Comparison of ENCODE assay signal across 8 cellular contexts in the genomic region with DNA sequence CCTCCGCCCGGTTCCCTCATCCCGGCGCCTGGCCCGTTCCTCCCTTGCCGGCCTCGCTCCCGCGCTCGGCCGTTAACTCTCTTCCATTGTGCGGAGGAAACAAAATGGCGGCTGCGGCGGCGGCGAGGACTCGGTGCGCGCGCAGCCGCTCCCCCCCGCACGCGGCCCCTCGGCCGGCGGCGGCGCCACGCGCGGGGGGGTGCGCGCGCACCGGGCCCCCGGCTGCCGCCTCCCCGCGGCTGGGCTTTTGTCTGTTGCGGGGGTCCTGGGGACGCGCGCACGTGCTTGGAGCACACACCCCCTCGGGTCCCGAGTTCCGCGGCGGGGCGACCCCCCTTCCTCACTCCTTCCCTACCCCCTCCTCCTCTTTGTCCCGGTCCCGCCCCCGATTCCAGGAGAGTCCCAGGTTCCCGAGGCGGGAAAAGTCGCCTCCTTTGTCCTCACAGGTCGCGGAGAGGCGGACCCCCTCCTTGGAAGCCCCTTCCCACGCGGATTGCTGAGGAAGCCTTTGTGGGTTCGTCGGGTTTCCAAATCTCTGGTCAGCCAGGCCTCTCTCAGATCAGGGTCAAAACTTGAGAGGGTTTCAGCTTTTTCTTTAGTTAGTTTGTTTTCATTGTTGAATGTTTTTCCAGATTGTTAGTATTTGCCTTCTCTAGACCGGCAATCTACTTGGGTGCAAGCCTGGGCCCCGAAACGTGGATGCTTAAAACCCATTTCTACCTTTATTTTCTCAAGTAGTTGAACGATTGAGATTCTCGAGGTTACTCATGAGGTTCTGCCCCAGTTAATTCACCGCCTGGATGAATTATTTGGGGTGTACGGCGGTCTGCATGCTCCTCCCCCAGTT. TPM values are rescaled to one million over a fixed set of nuclear protein-coding genes. Genes with fewer than 3 reads are reported as not detected.
A peak's percentile ranks its signal among the peaks of the same experiment; 100 is the strongest.
DNase-seq lines count a peak whose midpoint lies in the region; ATAC-seq and TF ChIP-seq lines count a peak whose summit lies in the region.

No MANE protein-coding gene starts in this region.

- no peak for TF ChIP-seq CTCF in GM12864 (IDR thresholded peaks at IDR 0.05; ENCODE audit: low read depth, low read length, missing control alignments)
- no peak for TF ChIP-seq CTCF in activated CD8-positive, alpha-beta T cell treated with anti-CD3 and anti-CD28 coated beads for 36 hours (IDR thresholded peaks at IDR 0.05)
- no peak for TF ChIP-seq CTCF in endothelial cell (IDR thresholded peaks at IDR 0.05; ENCODE audit: unreplicated experiment)

- H3K4me3 ChIP-seq in GM12864 (ENCODE audit: low read depth, low read length) (peak overlapping the region; percentile 94), mononuclear cell (ENCODE audit: low read length) (peak overlapping the region; percentile 88)

- POLR2A ChIA-PET in activated CD8-positive, alpha-beta T cell treated with anti-CD3 and anti-CD28 coated beads for 36 hours (lab: Charles Lee) = interaction anchor here (0.6 to 5.2 kb wide), 11 partner anchors 8 to 368 kb away, joined by 3 to 36 read pairs (median 4); a partner anchor contains a TSS

- peak; percentile 25 for ATAC-seq in HG02763 (IDR thresholded peaks at IDR 0.05; ENCODE audit: unreplicated experiment)
- peak; percentile 25 for ATAC-seq in activated CD8-positive, alpha-beta T cell treated with anti-CD3 and anti-CD28 coated beads for 36 hours
- peak; percentile 43 for ATAC-seq in stimulated activated effector memory CD8-positive, alpha-beta T cell treated with anti-CD3 and anti-CD28 coated beads, Interleukin-12 subunit alpha, Interleukin-12 subunit beta, amount 100 ng/mL, for 72 hours
- no peak for ATAC-seq in HG03378 (IDR thresholded peaks at IDR 0.05; ENCODE audit: unreplicated experiment)

- peak overlapping the region; percentile 98 for H3K27ac Mint-ChIP-seq in activated CD8-positive, alpha-beta T cell treated with anti-CD3 and anti-CD28 coated beads for 36 hours
- peak overlapping the region; percentile 89 for H3K27ac Mint-ChIP-seq in endothelial cell (ENCODE audit: unreplicated experiment)
- H3K27ac Mint-ChIP-seq in stimulated activated effector memory CD8-positive, alpha-beta T cell treated with anti-CD3 and anti-CD28 coated beads, Interleukin-12 subunit alpha, Interleukin-12 subunit beta, amount 100 ng/mL, for 72 hours = peak overlapping the region; percentile 98

- DNase-seq in GM12864 (ENCODE audit: low read depth) = no peak
- DNase-seq in NCI-H2171 (lab: John Stamatoyannopoulos, UW) = peak; percentile 90
- DNase-seq in activated CD8-positive, alpha-beta T cell treated with anti-CD3 and anti-CD28 coated beads for 36 hours = peak; percentile 69
- peak; percentile 55 for DNase-seq in endothelial cell (ENCODE audit: low spot score)
- DNase-seq in stimulated activated effector memory CD8-positive, alpha-beta T cell treated with anti-CD3 and anti-CD28 coated beads, Interleukin-12 subunit alpha, Interleukin-12 subunit beta, amount 100 ng/mL, for 72 hours (ENCODE audit: low spot score in 2 of 2) = peak; percentile 57 to 72

- H3K9me3 Mint-ChIP-seq in activated CD8-positive, alpha-beta T cell treated with anti-CD3 and anti-CD28 coated beads for 36 hours = no peaks in the 10 kb centered on the region
- no peaks in the 10 kb centered on the region for H3K9me3 Mint-ChIP-seq in endothelial cell (ENCODE audit: unreplicated experiment)
- H3K9me3 Mint-ChIP-seq in stimulated activated effector memory CD8-positive, alpha-beta T cell treated with anti-CD3 and anti-CD28 coated beads, Interleukin-12 subunit alpha, Interleukin-12 subunit beta, amount 100 ng/mL, for 72 hours = no peaks in the 10 kb centered on the region

- H3K9me3 ChIP-seq in mononuclear cell (ENCODE audit: low read depth, low read length) = no peaks in the 10 kb centered on the region

- H3K4me1 Mint-ChIP-seq in activated CD8-positive, alpha-beta T cell treated with anti-CD3 and anti-CD28 coated beads for 36 hours (ENCODE audit: low read depth) = peaks cover 34% of the 10 kb centered on the region
- peaks cover 24% of the 10 kb centered on the region for H3K4me1 Mint-ChIP-seq in endothelial cell (ENCODE audit: unreplicated experiment)
- peaks cover 36% of the 10 kb centered on the region for H3K4me1 Mint-ChIP-seq in stimulated activated effector memory CD8-positive, alpha-beta T cell treated with anti-CD3 and anti-CD28 coated beads, Interleukin-12 subunit alpha, Interleukin-12 subunit beta, amount 100 ng/mL, for 72 hours

- CTCF ChIA-PET in activated CD8-positive, alpha-beta T cell treated with anti-CD3 and anti-CD28 coated beads for 36 hours (lab: Charles Lee) = interaction anchor here (1.6 to 1.7 kb wide), 3 partner anchors 11 to 73 kb away, joined by 4 to 12 read pairs (median 9); no protein-coding TSS in a partner anchor

- peaks cover 1% of the 10 kb centered on the region for H3K27me3 Mint-ChIP-seq in activated CD8-positive, alpha-beta T cell treated with anti-CD3 and anti-CD28 coated beads for 36 hours
- peaks cover 15% of the 10 kb centered on the region for H3K27me3 Mint-ChIP-seq in endothelial cell (ENCODE audit: unreplicated experiment)

- peak overlapping the region; percentile 87 for H3K4me3 Mint-ChIP-seq in activated CD8-positive, alpha-beta T cell treated with anti-CD3 and anti-CD28 coated beads for 36 hours
- peak overlapping the region; percentile 98 for H3K4me3 Mint-ChIP-seq in endothelial cell (ENCODE audit: unreplicated experiment)
- H3K4me3 Mint-ChIP-seq in stimulated activated effector memory CD8-positive, alpha-beta T cell treated with anti-CD3 and anti-CD28 coated beads, Interleukin-12 subunit alpha, Interleukin-12 subunit beta, amount 100 ng/mL, for 72 hours = peak overlapping the region; percentile 90

- H3K36me3 Mint-ChIP-seq in activated CD8-positive, alpha-beta T cell treated with anti-CD3 and anti-CD28 coated beads for 36 hours (ENCODE audit: low read depth) = peaks cover 52% of the 10 kb centered on the region
- peaks cover 5% of the 10 kb centered on the region for H3K36me3 Mint-ChIP-seq in endothelial cell (ENCODE audit: low read depth, unreplicated experiment)
- H3K36me3 Mint-ChIP-seq in stimulated activated effector memory CD8-positive, alpha-beta T cell treated with anti-CD3 and anti-CD28 coated beads, Interleukin-12 subunit alpha, Interleukin-12 subunit beta, amount 100 ng/mL, for 72 hours = peaks cover 78% of the 10 kb centered on the region

- H3K27me3 ChIP-seq in mononuclear cell (ENCODE audit: insufficient read depth, low read length) = no peaks in the 10 kb centered on the region

- intact Hi-C loops in activated CD8-positive, alpha-beta T cell treated with anti-CD3 and anti-CD28 coated beads for 36 hours (cut with micrococcal nuclease) = loop anchor here (5.0 kb wide), 1 partner anchor 42 kb away; no protein-coding TSS in a partner anchor

- peaks cover 59% of the 10 kb centered on the region for H3K4me1 ChIP-seq in mononuclear cell (ENCODE audit: insufficient read depth, low read length)

RNA-seq across cellular contexts. Expression of a gene that starts 0.7 kb away (rescaled TPM):
- total RNA-seq in activated CD8-positive, alpha-beta T cell treated with anti-CD3 and anti-CD28 coated beads for 36 hours = 100 to 1,000 TPM; 435 to 450 TPM
- total RNA-seq in endothelial cell (ENCODE audit: unreplicated experiment) (330 TPM), mononuclear cell (212 TPM)

RNA-seq across cellular contexts. Expression of a gene that starts 29.5 kb away (rescaled TPM):
- total RNA-seq in activated CD8-positive, alpha-beta T cell treated with anti-CD3 and anti-CD28 coated beads for 36 hours = 10 to 100 TPM; 66.0 to 71.4 TPM
- 272 TPM for total RNA-seq in endothelial cell (ENCODE audit: unreplicated experiment)
- 57.1 TPM for total RNA-seq in mononuclear cell

RNA-seq across cellular contexts. Expression of a gene that starts 46.4 kb away (rescaled TPM):
- 10 to 100 TPM; 56.8 to 61.8 TPM for total RNA-seq in activated CD8-positive, alpha-beta T cell treated with anti-CD3 and anti-CD28 coated beads for 36 hours
- total RNA-seq in endothelial cell (ENCODE audit: unreplicated experiment) (32.5 TPM), mononuclear cell (13.9 TPM)
